ENCODE assay signal across 10 cellular contexts in the genomic region with DNA sequence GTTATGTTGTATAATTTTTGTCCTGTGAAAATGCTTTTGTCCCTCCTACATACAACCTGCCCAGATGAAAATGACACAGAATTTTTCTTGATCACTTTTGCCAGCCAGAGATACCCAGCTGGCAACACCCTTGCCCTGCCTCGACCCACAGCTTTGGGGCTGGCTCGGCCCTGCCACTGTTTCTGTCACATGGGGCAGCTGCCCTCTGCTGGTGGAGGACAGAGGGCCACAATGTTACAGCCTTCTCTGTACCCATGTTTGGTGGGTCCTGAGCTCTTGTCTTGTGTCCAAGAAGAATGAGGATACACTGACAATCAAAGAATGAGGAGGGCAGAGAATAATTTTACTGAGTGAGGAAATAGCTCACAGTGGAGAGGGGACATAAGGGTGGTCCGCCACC. TPM values are rescaled to one million over a fixed set of nuclear protein-coding genes. Genes with fewer than 3 reads are reported as not detected.
DNase-seq lines count a peak whose midpoint lies in the region; ATAC-seq, FAIRE-seq and TF ChIP-seq lines count a peak whose summit lies in the region.
"Had no signal": no experiment of that assay in that cellular context is flagged by ENCODE, and none has a peak within 500 bp of the region (broad histone marks: within the 10 kb centered on the region; RNA-seq: fewer than 3 reads in every experiment).

No MANE protein-coding gene starts in this region.

- TF ChIP-seq EP300 in A549 (IDR thresholded peaks at IDR 0.05) = no peak

- TF ChIP-seq RAD21 in A549 (conservative IDR thresholded peaks at IDR 0.05 in 1 of 2, IDR thresholded peaks at IDR 0.05 in 1 of 2) = no peak

- no peak overlapping the region for H3K4me3 ChIP-seq in A549
- H3K4me3 ChIP-seq: SJCRH30 had no signal

- CTCF ChIA-PET in A549 (lab: Yijun Ruan, JAX) = interaction anchor here (0.7 to 1.2 kb wide), 4 partner anchors 9 to 40 kb away, joined by 3 to 4 read pairs (median 3); no protein-coding TSS in a partner anchor

- TF ChIP-seq POLR2A in A549 (IDR thresholded peaks at IDR 0.05; ENCODE audit: low read length) = no peak

- no peak overlapping the region for H3K4me2 ChIP-seq in A549

- POLR2A ChIA-PET in A549 (lab: Yijun Ruan, JAX) = no interaction called here

- FAIRE-seq in A549 (lab: Jason Lieb, UNC) = no peak

- TF ChIP-seq CTCF in A549 (IDR thresholded peaks at IDR 0.05) (peak; percentile 19; the same call in 2 of the 3 replicates), GM12873 (IDR thresholded peaks at IDR 0.05; ENCODE audit: insufficient read depth, low read depth, low read length, missing control alignments) (peak; percentile 62), foreskin keratinocyte (conservative IDR thresholded peaks at IDR 0.05) (peak; percentile 35)

- H3K27ac ChIP-seq in A549 (no peak overlapping the region), foreskin keratinocyte (no peak overlapping the region)
- H3K27ac ChIP-seq: SJCRH30 had no signal

- no peaks in the 10 kb centered on the region for H3K9me3 ChIP-seq in A549
- H3K9me3 ChIP-seq: SJCRH30 had no signal

- ATAC-seq in A549 (peak in 1 of 2 experiments; percentile 71; a peak in 3 of 6 replicates), SK-N-SH treated with all-trans-retinoic acid at 6 μM for 48 hours (peak; percentile 70), foreskin keratinocyte (peak; percentile 25), GM18519 (IDR thresholded peaks at IDR 0.05; ENCODE audit: low FRiP score, unreplicated experiment) (no peak)

- H3K27me3 ChIP-seq in foreskin keratinocyte = no peaks in the 10 kb centered on the region
- H3K27me3 ChIP-seq: SJCRH30 had no signal

- H3K4me1 ChIP-seq in A549 = no peaks in the 10 kb centered on the region
- no peaks in the 10 kb centered on the region for H3K4me1 ChIP-seq in foreskin keratinocyte
- H3K4me1 ChIP-seq: SJCRH30 had no signal

- peak in 1 of 2 experiments; percentile 0 for DNase-seq in A549 (ENCODE audit: low read depth in 1 of 2, low spot score in 1 of 2)
- no peak for DNase-seq in foreskin keratinocyte
- DNase-seq in NCI-H1417 (lab: John Stamatoyannopoulos, UW) = no peak
- DNase-seq in HK-2 (ENCODE audit: unreplicated experiment) = no peak
- DNase-seq in cerebellar cortex (ENCODE audit: low spot score) = no peak

- WGBS in A549 (ENCODE audit: missing lambda C conversion rate) = 6% methylated on average over 2 of the region's 3 CpGs

TF ChIP-seq in A549, 52 proteins besides CTCF, POLR2A, EP300 and RAD21:
- TF ChIP-seq, protein P1, sequence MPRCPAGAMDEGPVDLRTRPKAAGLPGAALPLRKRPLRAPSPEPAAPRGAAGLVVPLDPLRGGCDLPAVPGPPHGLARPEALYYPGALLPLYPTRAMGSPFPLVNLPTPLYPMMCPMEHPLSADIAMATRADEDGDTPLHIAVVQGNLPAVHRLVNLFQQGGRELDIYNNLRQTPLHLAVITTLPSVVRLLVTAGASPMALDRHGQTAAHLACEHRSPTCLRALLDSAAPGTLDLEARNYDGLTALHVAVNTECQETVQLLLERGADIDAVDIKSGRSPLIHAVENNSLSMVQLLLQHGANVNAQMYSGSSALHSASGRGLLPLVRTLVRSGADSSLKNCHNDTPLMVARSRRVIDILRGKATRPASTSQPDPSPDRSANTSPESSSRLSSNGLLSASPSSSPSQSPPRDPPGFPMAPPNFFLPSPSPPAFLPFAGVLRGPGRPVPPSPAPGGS (IDR thresholded peaks at IDR 0.05) = no peak
- TF ChIP-seq CBX2 (IDR thresholded peaks at IDR 0.05; ENCODE audit: borderline replicate concordance, low read depth) (no peak), NFE2L2 (conservative IDR thresholded peaks at IDR 0.05; ENCODE audit: low read length) (no peak), SMC3 (IDR thresholded peaks at IDR 0.05) (no peak), SREBF2 (IDR thresholded peaks at IDR 0.05) (no peak), HOXB5 (CRISPR knock-in tag; IDR thresholded peaks at IDR 0.05) (no peak), CBX8 (IDR thresholded peaks at IDR 0.05) (no peak), MAFK (IDR thresholded peaks at IDR 0.05; ENCODE audit: partially characterized antibody) (no peak), FOXS1 (CRISPR knock-in tag; IDR thresholded peaks at IDR 0.05) (no peak), ZFP36 (IDR thresholded peaks at IDR 0.05; ENCODE audit: borderline replicate concordance, partially characterized antibody) (no peak), ZC3H11A (IDR thresholded peaks at IDR 0.05) (no peak), RARB (CRISPR knock-in tag; IDR thresholded peaks at IDR 0.05) (no peak)
- TF ChIP-seq, protein P2, sequence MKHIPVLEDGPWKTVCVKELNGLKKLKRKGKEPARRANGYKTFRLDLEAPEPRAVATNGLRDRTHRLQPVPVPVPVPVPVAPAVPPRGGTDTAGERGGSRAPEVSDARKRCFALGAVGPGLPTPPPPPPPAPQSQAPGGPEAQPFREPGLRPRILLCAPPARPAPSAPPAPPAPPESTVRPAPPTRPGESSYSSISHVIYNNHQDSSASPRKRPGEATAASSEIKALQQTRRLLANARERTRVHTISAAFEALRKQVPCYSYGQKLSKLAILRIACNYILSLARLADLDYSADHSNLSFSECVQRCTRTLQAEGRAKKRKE (CRISPR knock-in tag; IDR thresholded peaks at IDR 0.05; ENCODE audit: low read depth) = no peak
- TF ChIP-seq, protein P3, sequence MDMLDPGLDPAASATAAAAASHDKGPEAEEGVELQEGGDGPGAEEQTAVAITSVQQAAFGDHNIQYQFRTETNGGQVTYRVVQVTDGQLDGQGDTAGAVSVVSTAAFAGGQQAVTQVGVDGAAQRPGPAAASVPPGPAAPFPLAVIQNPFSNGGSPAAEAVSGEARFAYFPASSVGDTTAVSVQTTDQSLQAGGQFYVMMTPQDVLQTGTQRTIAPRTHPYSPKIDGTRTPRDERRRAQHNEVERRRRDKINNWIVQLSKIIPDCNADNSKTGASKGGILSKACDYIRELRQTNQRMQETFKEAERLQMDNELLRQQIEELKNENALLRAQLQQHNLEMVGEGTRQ (IDR thresholded peaks at IDR 0.05) = no peak
- TF ChIP-seq, protein P4, sequence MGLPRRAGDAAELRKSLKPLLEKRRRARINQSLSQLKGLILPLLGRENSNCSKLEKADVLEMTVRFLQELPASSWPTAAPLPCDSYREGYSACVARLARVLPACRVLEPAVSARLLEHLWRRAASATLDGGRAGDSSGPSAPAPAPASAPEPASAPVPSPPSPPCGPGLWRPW (IDR thresholded peaks at IDR 0.05) = no peak

TF ChIP-seq in SK-N-SH treated with all-trans-retinoic acid at 6 μM for 48 hours, 23 proteins besides CTCF, POLR2A, EP300 and RAD21:
- TF ChIP-seq SNAI2 (CRISPR knock-in tag; IDR thresholded peaks at IDR 0.05) (no peak), OSR1 (CRISPR knock-in tag; IDR thresholded peaks at IDR 0.05) (no peak), ZFP3 (CRISPR knock-in tag; IDR thresholded peaks at IDR 0.05) (no peak), TOX (CRISPR knock-in tag; IDR thresholded peaks at IDR 0.05; ENCODE audit: borderline replicate concordance) (no peak)
TF ChIP-seq in SK-N-SH treated with all-trans-retinoic acid at 6 μM for 48 hours: peak in this region for 0.

RNA-seq across cellular contexts. Expression of a gene that starts 31.1 kb away (rescaled TPM):
- not detected in 2 replicates for polyA plus RNA-seq in A549 (2011; rRNA removed)
- not detected in 2 replicates for polyA plus RNA-seq in A549 (2012; cell fraction: cytosol; rRNA removed)
- polyA plus RNA-seq in A549 (2012; cell fraction: nucleus; rRNA removed) = not detected in 2 replicates
- not detected in 3 replicates for polyA plus RNA-seq in A549 (2017; fragmentation: RNase III; extraction: RNeasy Plus Mini Kit Qiagen cat#74134 plus additional on column Dnase treatment)
- not detected in 2 replicates for polyA minus RNA-seq in A549 (2011; rRNA and poly(A)+ RNA removed)
- total RNA-seq in foreskin keratinocyte = not detected in 2 replicates
- not detected in 2 replicates for polyA plus RNA-seq in foreskin keratinocyte
- total RNA-seq: activated T-helper 2 cell treated with anti-CD3 and anti-CD28 coated beads, Interferon-gamma antibody, Interleukin-2, Interleukin-4, amounts not matched to agents 10 μg/mL and 5 μg/mL and 100 μg/mL, durations not matched to agents 14 hours and 24 hours and 36 hours; SJCRH30 had no signal
